ENCODE assay signal across 8 cellular contexts in genomic region chr4:1693131-1693896, GRCh38. TPM values are rescaled to one million over a fixed set of nuclear protein-coding genes. Genes with fewer than 3 reads are reported as not detected.
DNase-seq lines count a peak whose midpoint lies in the region; ATAC-seq and TF ChIP-seq lines count a peak whose summit lies in the region.

No MANE protein-coding gene starts in this region.

- H3K27me3 ChIP-seq in liver (ENCODE audit: control insufficient read depth in 4 of 4, insufficient read depth in 4 of 4, low read length in 3 of 4), result no peaks in the 10 kb centered on the region

- 32% methylated on average over 7 of the region's 7 CpGs for WGBS in liver

- DNase-seq in NCI-H345 treated with DMSO at 0.1 percent for 48 hours (lab: John Stamatoyannopoulos, UW; ENCODE audit: unreplicated experiment) (peak; percentile 42), cerebellar cortex (ENCODE audit: low spot score) (peak; percentile 87)
- DNase-seq in stimulated activated CD4-positive, alpha-beta T cell treated with anti-CD3 and anti-CD28 coated beads, TNF-alpha, amount 100 ng/mL, for 4 hours (ENCODE audit: low read depth in 3 of 3), result peak; percentile 52 to 66 (median 61)

- no peak overlapping the region for H3K9ac ChIP-seq in liver (ENCODE audit: low read depth in 1 of 2, low read length in 2 of 2)

- TF ChIP-seq RAD21 in liver (IDR thresholded peaks at IDR 0.05), result peak; percentile 89 to 93

- peaks cover 0 to 4% (median 0%) of the 10 kb centered on the region in 4 donors for H3K4me1 ChIP-seq in liver (ENCODE audit: control insufficient read depth in 4 of 4, insufficient read depth in 4 of 4, low read length in 3 of 4)

- H3K4me3 ChIP-seq in liver (ENCODE audit: low read depth in 1 of 3, low read length in 3 of 3), result no peak overlapping the region

- no peaks in the 10 kb centered on the region for H3K9me3 ChIP-seq in liver (ENCODE audit: control insufficient read depth in 4 of 4, low read length in 3 of 4)

- peak; percentile 84 for ATAC-seq in HG03095 (IDR thresholded peaks at IDR 0.05; ENCODE audit: unreplicated experiment)
- ATAC-seq in activated CD4-positive, CD25-positive, alpha-beta regulatory T cell treated with anti-CD3 and anti-CD28 coated beads, Interleukin-2, amount 50 U/mL, for 24 hours, result peak; percentile 92 to 93
- ATAC-seq in HG02840 (IDR thresholded peaks at IDR 0.05; ENCODE audit: low FRiP score, unreplicated experiment), result no peak

- H3K27ac ChIP-seq in liver (ENCODE audit: low read depth in 1 of 2, low read length in 2 of 2), result no peak overlapping the region

- peaks cover 12 to 44% (median 21%) of the 10 kb centered on the region in 4 donors for H3K36me3 ChIP-seq in liver (ENCODE audit: control insufficient read depth in 4 of 4, insufficient read depth in 3 of 4, low read depth in 1 of 4, low read length in 3 of 4)

- TF ChIP-seq CTCF in GM12872 (IDR thresholded peaks at IDR 0.05; ENCODE audit: insufficient read depth, low read depth, low read length) (peak; percentile 98), liver (IDR thresholded peaks at IDR 0.05; ENCODE audit: low read depth, low read length, missing input control) (peak; percentile 89)

TF ChIP-seq in liver, 16 proteins besides CTCF, POLR2A, EP300 and RAD21:
- TF ChIP-seq SP1 (IDR thresholded peaks at IDR 0.05), result peak; percentile 6
- peak in 1 of 2 donors; percentile 21 for TF ChIP-seq RXRA (IDR thresholded peaks at IDR 0.05)
- peak in 1 of 2 donors; percentile 21 for TF ChIP-seq HNF4A (conservative IDR thresholded peaks at IDR 0.05)
- TF ChIP-seq EGR1 (IDR thresholded peaks at IDR 0.05; ENCODE audit: low read depth in 2 of 2), result no peak
- peak; percentile 87 for TF ChIP-seq REST (IDR thresholded peaks at IDR 0.05)
- TF ChIP-seq FOXA1 (IDR thresholded peaks at IDR 0.05), result no peak
- no peak for TF ChIP-seq ATF3 (IDR thresholded peaks at IDR 0.05)

RNA-seq across cellular contexts. Expression of gene FAM53A, which starts 9.2 kb away (rescaled TPM):
- total RNA-seq in liver, result 1 to 10 TPM in 1 of 2 donors, under 1 TPM in 1; 0.51 to 1.4 TPM
- 1 to 10 TPM in 1 of 2 donors, under 1 TPM in 1; 0.44 to 2.2 TPM for polyA plus RNA-seq in liver

RNA-seq across cellular contexts. Expression of gene SLBP, which starts 18.8 kb away (rescaled TPM):
- total RNA-seq in liver, result 10 to 100 TPM; 14.7 to 64.4 TPM
- polyA plus RNA-seq in liver, result 10 to 100 TPM; 15.1 to 19.6 TPM

RNA-seq across cellular contexts. Expression of gene TMEM129, which starts 27.8 kb away (rescaled TPM):
- 10 to 100 TPM; 15.9 to 37.0 TPM for total RNA-seq in liver
- 10 to 100 TPM; 12.2 to 27.7 TPM for polyA plus RNA-seq in liver

RNA-seq across cellular contexts. Expression of gene TACC3, which starts 28.0 kb away (rescaled TPM):
- total RNA-seq in liver, result 10 to 100 TPM in 1 of 2 donors, 1 to 10 TPM in 1; 4.9 to 38.9 TPM
- 1 to 10 TPM; 1.4 to 6.1 TPM for polyA plus RNA-seq in liver
